In genomic region chr6:32087574-32088486, GRCh38 we compare ENCODE assay signal across 8 cellular contexts. TPM values are rescaled to one million over a fixed set of nuclear protein-coding genes. Genes with fewer than 3 reads are reported as not detected.
DNase-seq lines count a peak whose midpoint lies in the region; ATAC-seq and TF ChIP-seq lines count a peak whose summit lies in the region.

No MANE protein-coding gene starts in this region.

- H3K9me3 Mint-ChIP-seq in T-helper 2 cell treated with Interferon-gamma antibody and Interleukin-4, amounts not matched to agents 5 μg/mL and 100 μg/mL, for 36 hours = no peaks in the 10 kb centered on the region

- DNase-seq in AG04449 (ENCODE audit: low read depth, low spot score) = no peak
- peak; percentile 74 for DNase-seq in HT-29 (ENCODE audit: low spot score)
- peak; percentile 58 for DNase-seq in T-helper 2 cell treated with Interferon-gamma antibody and Interleukin-4, amounts not matched to agents 5 μg/mL and 100 μg/mL, for 36 hours (ENCODE audit: low spot score)
- DNase-seq in amniotic epithelial cell (ENCODE audit: low read depth) = peak; percentile 68
- DNase-seq in iPS DF 19.7 (ENCODE audit: low read depth, low spot score) = peak; percentile 67
- DNase-seq in stimulated activated CD4-positive, alpha-beta T cell treated with anti-CD3 and anti-CD28 coated beads, Interleukin-1b, Interleukin-23, amount 100 ng/mL, for 1 hour (ENCODE audit: low read depth in 2 of 2) = peak; percentile 21 to 35

- peaks cover 49% of the 10 kb centered on the region for H3K27me3 Mint-ChIP-seq in T-helper 2 cell treated with Interferon-gamma antibody and Interleukin-4, amounts not matched to agents 5 μg/mL and 100 μg/mL, for 36 hours (ENCODE audit: low read depth)

- peak; percentile 79 for TF ChIP-seq CTCF in AG04449 (IDR thresholded peaks at IDR 0.05; ENCODE audit: insufficient read depth, low read length, missing control alignments)

- ATAC-seq in GM21367 (IDR thresholded peaks at IDR 0.05; ENCODE audit: unreplicated experiment) (no peak), GM21576 (IDR thresholded peaks at IDR 0.05; ENCODE audit: unreplicated experiment) (no peak)

- H3K4me3 Mint-ChIP-seq in T-helper 2 cell treated with Interferon-gamma antibody and Interleukin-4, amounts not matched to agents 5 μg/mL and 100 μg/mL, for 36 hours = no peak overlapping the region

- H3K4me3 ChIP-seq in AG04449 (ENCODE audit: low read depth, low read length) = no peak overlapping the region

- H3K36me3 Mint-ChIP-seq in T-helper 2 cell treated with Interferon-gamma antibody and Interleukin-4, amounts not matched to agents 5 μg/mL and 100 μg/mL, for 36 hours (ENCODE audit: low read depth) = no peaks in the 10 kb centered on the region

- CTCF ChIA-PET in AG04449 (lab: Yijun Ruan, JAX) = interaction anchor here (0.8 to 2.1 kb wide), 6 partner anchors 11 to 40 kb away, joined by 3 to 10 read pairs (median 4); no protein-coding TSS in a partner anchor

- H3K4me1 Mint-ChIP-seq in T-helper 2 cell treated with Interferon-gamma antibody and Interleukin-4, amounts not matched to agents 5 μg/mL and 100 μg/mL, for 36 hours (ENCODE audit: low read depth) = peaks cover 7% of the 10 kb centered on the region

- POLR2A ChIA-PET in AG04449 (lab: Yijun Ruan, JAX) = no interaction called here

- H3K27ac Mint-ChIP-seq in T-helper 2 cell treated with Interferon-gamma antibody and Interleukin-4, amounts not matched to agents 5 μg/mL and 100 μg/mL, for 36 hours = no peak overlapping the region

RNA-seq across cellular contexts. Expression of gene TNXB, which starts 21.3 kb away (rescaled TPM):
- total RNA-seq in HT-29 (2014; rRNA removed; shearing (Covaris generic)) = 0.03 TPM in 1 of 2 replicates, not detected in the other

RNA-seq across cellular contexts. Expression of gene ATF6B, which starts 40.2 kb away (rescaled TPM):
- 55.7 and 60.0 TPM in 2 replicates for total RNA-seq in HT-29 (2014; rRNA removed; shearing (Covaris generic))

RNA-seq across cellular contexts. Expression of gene FKBPL, which starts 42.3 kb away (rescaled TPM):
- 5.2 and 7.4 TPM in 2 replicates for total RNA-seq in HT-29 (2014; rRNA removed; shearing (Covaris generic))

RNA-seq across cellular contexts. Expression of gene CYP21A2, which starts 49.6 kb away (rescaled TPM):
- not detected in 2 replicates for total RNA-seq in HT-29 (2014; rRNA removed; shearing (Covaris generic))
